ENCODE assay signal across 8 cellular contexts in the genomic region with DNA sequence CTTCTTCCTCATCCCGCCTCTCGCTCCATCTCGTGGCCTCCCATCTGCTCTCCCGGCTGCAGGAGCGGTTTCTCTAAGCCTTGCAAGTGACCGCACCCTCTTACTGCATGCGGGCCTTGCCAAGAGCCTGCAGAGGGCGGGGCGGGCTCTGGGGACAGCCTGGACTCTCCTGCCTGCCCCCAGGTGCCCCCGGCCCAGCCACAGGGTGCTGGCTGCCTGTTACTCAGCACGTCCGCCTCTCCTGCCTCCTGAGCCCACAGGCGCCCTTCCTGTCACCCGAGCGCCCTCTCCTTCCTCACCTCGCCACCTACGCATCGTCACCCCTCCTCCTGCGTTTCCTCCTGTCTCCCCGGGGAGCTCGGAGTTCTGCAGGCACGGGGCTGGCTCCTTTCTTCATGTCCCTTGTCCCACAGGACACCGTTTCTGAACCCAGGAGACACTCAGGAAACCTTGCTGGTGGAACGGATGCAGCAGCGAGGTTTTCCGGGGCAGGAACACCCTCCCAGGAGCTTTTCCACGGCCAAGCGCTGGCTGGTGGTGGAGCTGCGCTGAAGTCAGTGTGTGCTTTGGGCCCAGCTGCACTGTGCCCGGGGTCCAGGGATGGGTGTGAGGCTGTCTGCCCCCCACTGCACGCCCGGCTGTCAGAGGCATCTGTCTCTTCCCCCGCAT. TPM values are rescaled to one million over a fixed set of nuclear protein-coding genes. Genes with fewer than 3 reads are reported as not detected.
DNase-seq lines count a peak whose midpoint lies in the region; ATAC-seq lines count a peak whose summit lies in the region.

No MANE protein-coding gene starts in this region.

- DNase-seq in G401 (ENCODE audit: low spot score) (peak; percentile 82), NCI-H460 (ENCODE audit: extremely low read depth, low read depth) (peak; percentile 73), activated T-cell treated with anti-CD3 and anti-CD28 coated beads for 4 hours (peak; percentile 60), cardiac septum (ENCODE audit: low spot score) (peak; percentile 93), amniotic stem cell (lab: John Stamatoyannopoulos, UW) (no peak), SHP77 treated with DMSO at 0.1 percent for 48 hours (lab: John Stamatoyannopoulos, UW) (no peak)
- peak; percentile 72 to 79 for DNase-seq in stimulated activated CD4-positive, alpha-beta T cell treated with anti-CD3 and anti-CD28 coated beads, Interleukin-15, amount 100 ng/mL, for 48 hours (ENCODE audit: low read depth in 2 of 2)

- intact Hi-C loops in cardiac septum (cut with DNase I), result loop anchor here (5.0 kb wide), 1 partner anchor 71 kb away; no protein-coding TSS in a partner anchor

- in situ Hi-C loops in G401 (cut with HindIII; ENCODE audit: low sequenced_read_pairs), result no loop called here

- ATAC-seq in GM21825 (IDR thresholded peaks at IDR 0.05; ENCODE audit: unreplicated experiment), result peak; percentile 66

RNA-seq across cellular contexts. Expression of gene HPCAL1, which starts 28.5 kb away (rescaled TPM):
- 12.7 and 34.8 TPM in 2 replicates for total RNA-seq in G401 (2014; rRNA removed; shearing (Covaris generic))
- total RNA-seq in NCI-H460 (2014; rRNA removed; shearing (Covaris generic)), result 189 and 215 TPM in 2 replicates
- 185 and 207 TPM in 2 replicates for polyA plus RNA-seq in NCI-H460 (2014; cell fraction: nucleus; rRNA removed)
- total RNA-seq in cardiac septum, result 21.6 TPM

Comparison
In these comparisons a context has a peak if more than half of its experiments do, and no peak if none do; other contexts are left out.
1. DNase-seq: peak in G401 (single experiment), NCI-H460 (single experiment), activated T-cell treated with anti-CD3 and anti-CD28 coated beads for 4 hours (single experiment), cardiac septum (single experiment) and stimulated activated CD4-positive, alpha-beta T cell treated with anti-CD3 and anti-CD28 coated beads, Interleukin-15, amount 100 ng/mL, for 48 hours (2 of 2); none in amniotic stem cell (single experiment) and SHP77 treated with DMSO at 0.1 percent for 48 hours (single experiment).